ENCODE assay signal across 26 cellular contexts in genomic region chr13:110354209-110354627, GRCh38. TPM values are rescaled to one million over a fixed set of nuclear protein-coding genes. Genes with fewer than 3 reads are reported as not detected.
DNase-seq lines count a peak whose midpoint lies in the region; TF ChIP-seq lines count a peak whose summit lies in the region.
"Had no signal": no experiment of that assay in that cellular context is flagged by ENCODE, and none has a peak within 500 bp of the region (broad histone marks: within the 10 kb centered on the region; RNA-seq: fewer than 3 reads in every experiment).

No MANE protein-coding gene starts in this region.

- TF ChIP-seq CTCF in esophagus squamous epithelium (IDR thresholded peaks at IDR 0.05) (no peak), nephron progenitor cell (IDR thresholded peaks at IDR 0.05) (no peak), uterus (IDR thresholded peaks at IDR 0.05) (no peak)

- H3K4me3 ChIP-seq in esophagus squamous epithelium (no peak overlapping the region), uterus (no peak overlapping the region)

- H3K36me3 Mint-ChIP-seq in nephron progenitor cell (ENCODE audit: low read depth): peaks cover 26% of the 10 kb centered on the region
- H3K36me3 Mint-ChIP-seq: activated naive CD4-positive, alpha-beta T cell treated with anti-CD3 and anti-CD28 coated beads, Interleukin-2, amount 10 ng/mL, durations not matched to agents 7 days and 5 days; natural killer cell had no signal

- WGBS in esophagus squamous epithelium, 2 donors: 56 to 64% methylated on average over 5 of the region's 5 CpGs

- H3K27ac Mint-ChIP-seq in nephron progenitor cell: peak overlapping the region; percentile 74
- H3K27ac Mint-ChIP-seq: activated CD4-positive, alpha-beta T cell treated with anti-CD3 and anti-CD28 coated beads, Interleukin-2, amount 10 ng/mL, durations not matched to agents 7 days and 5 days; activated naive CD4-positive, alpha-beta T cell treated with anti-CD3 and anti-CD28 coated beads, Interleukin-2, amount 10 ng/mL, durations not matched to agents 7 days and 5 days; activated T-cell treated with anti-CD3 and anti-CD28 coated beads, Interleukin-2, amount 50 U/mL, for 72 hours; CD4-positive, alpha-beta T cell; HFFc6; natural killer cell; type B pancreatic cell had no signal

- H3K27me3 ChIP-seq in esophagus squamous epithelium (no peaks in the 10 kb centered on the region), uterus (no peaks in the 10 kb centered on the region)

- peaks cover 0 to 19% (median 5%) of the 10 kb centered on the region in 3 donors for H3K4me1 ChIP-seq in esophagus squamous epithelium
- H3K4me1 ChIP-seq in uterus: peaks cover 15 to 16% of the 10 kb centered on the region in 2 donors
- H3K4me1 ChIP-seq: parathyroid adenoma had no signal

- no peaks in the 10 kb centered on the region for H3K9me3 ChIP-seq in esophagus squamous epithelium
- no peaks in the 10 kb centered on the region for H3K9me3 ChIP-seq in uterus

- H3K36me3 ChIP-seq in esophagus squamous epithelium (no peaks in the 10 kb centered on the region), uterus (no peaks in the 10 kb centered on the region)

- H3K4me3 Mint-ChIP-seq in nephron progenitor cell: no peak overlapping the region
- H3K4me3 Mint-ChIP-seq: activated CD4-positive, alpha-beta T cell treated with anti-CD3 and anti-CD28 coated beads, Interleukin-2, amount 10 ng/mL, durations not matched to agents 7 days and 5 days; activated naive CD4-positive, alpha-beta T cell treated with anti-CD3 and anti-CD28 coated beads, Interleukin-2, amount 10 ng/mL, durations not matched to agents 7 days and 5 days; activated T-cell treated with anti-CD3 and anti-CD28 coated beads, Interleukin-2, amount 50 U/mL, for 72 hours; CD4-positive, alpha-beta T cell; HFFc6; natural killer cell; type B pancreatic cell had no signal

- H3K27ac ChIP-seq in esophagus squamous epithelium: peak overlapping the region in 3 of 4 donors; percentile 45 to 77 (median 54)
- H3K27ac ChIP-seq in uterus: peak overlapping the region; percentile 77 to 96
- H3K27ac ChIP-seq: 22Rv1, parathyroid adenoma, RWPE1, VCaP had no signal

- no peak for TF ChIP-seq POLR2A in esophagus squamous epithelium (IDR thresholded peaks at IDR 0.05)
- TF ChIP-seq POLR2A in uterus (IDR thresholded peaks at IDR 0.05): no peak

- intact Hi-C loops in esophagus squamous epithelium (cut with DNase I): no loop called here
- intact Hi-C loops in uterus (cut with DNase I; ENCODE audit: low total_unique reads): no loop called here

- no peaks in the 10 kb centered on the region for H3K9me3 Mint-ChIP-seq in nephron progenitor cell
- H3K9me3 Mint-ChIP-seq: activated CD4-positive, alpha-beta T cell treated with anti-CD3 and anti-CD28 coated beads, Interleukin-2, amount 10 ng/mL, durations not matched to agents 7 days and 5 days; activated naive CD4-positive, alpha-beta T cell treated with anti-CD3 and anti-CD28 coated beads, Interleukin-2, amount 10 ng/mL, durations not matched to agents 7 days and 5 days; activated T-cell treated with anti-CD3 and anti-CD28 coated beads, Interleukin-2, amount 50 U/mL, for 72 hours; CD4-positive, alpha-beta T cell; HFFc6; natural killer cell; type B pancreatic cell had no signal

- peaks cover 3% of the 10 kb centered on the region for H3K27me3 Mint-ChIP-seq in nephron progenitor cell (ENCODE audit: low read depth, poor library complexity)
- H3K27me3 Mint-ChIP-seq: type B pancreatic cell had no signal

- peaks cover 38% of the 10 kb centered on the region for H3K4me1 Mint-ChIP-seq in nephron progenitor cell
- H3K4me1 Mint-ChIP-seq: activated CD4-positive, alpha-beta T cell treated with anti-CD3 and anti-CD28 coated beads, Interleukin-2, amount 10 ng/mL, durations not matched to agents 7 days and 5 days; activated naive CD4-positive, alpha-beta T cell treated with anti-CD3 and anti-CD28 coated beads, Interleukin-2, amount 10 ng/mL, durations not matched to agents 7 days and 5 days; natural killer cell had no signal

- peak; percentile 17 for DNase-seq in DMS79 treated with DMSO at 0.1 percent for 48 hours (lab: John Stamatoyannopoulos, UW)
- DNase-seq in DMS79 (lab: John Stamatoyannopoulos, UW): no peak
- no peak for DNase-seq in esophagus squamous epithelium (lab: John Stamatoyannopoulos, UW)
- no peak for DNase-seq in nephron progenitor cell
- no peak for DNase-seq in uterus
- DNase-seq in NCI-H1105 (lab: John Stamatoyannopoulos, UW): no peak
- DNase-seq in HuH-7.5 (ENCODE audit: low spot score): no peak
- DNase-seq in 8988T: no peak
- DNase-seq: activated CD4-positive, alpha-beta T cell treated with anti-CD3 and anti-CD28 coated beads, Interleukin-2, amount 10 ng/mL, durations not matched to agents 7 days and 5 days; activated naive CD4-positive, alpha-beta T cell treated with anti-CD3 and anti-CD28 coated beads, Interleukin-2, amount 10 ng/mL, durations not matched to agents 7 days and 5 days; activated T-cell treated with anti-CD3 and anti-CD28 coated beads, Interleukin-2, amount 50 U/mL, for 72 hours; amygdala; CD4-positive, alpha-beta T cell; glutamatergic neuron; HFFc6; mammary epithelial cell; MM.1S; natural killer cell; NCI-H1436 treated with DMSO at 0.1 percent for 48 hours; right cardiac atrium; stimulated activated naive CD8-positive, alpha-beta T cell treated with anti-CD3 and anti-CD28 coated beads, Interleukin-15, Interleukin-2, amounts not matched to agents 100 U/mL and 50 U/mL, for 24 hours had no signal

RNA-seq across cellular contexts. Expression of gene COL4A2, which starts 47.1 kb away (rescaled TPM):
- total RNA-seq in esophagus squamous epithelium (100 to 1,000 TPM in 1 of 4 donors, 10 to 100 TPM in 3; 11.9 to 102 (median 43.5) TPM), uterus (100 to 1,000 TPM; 157 to 606 (median 284) TPM)
- total RNA-seq: activated CD4-positive, alpha-beta T cell treated with anti-CD3 and anti-CD28 coated beads, Interleukin-2, amount 10 ng/mL, durations not matched to agents 7 days and 5 days; activated T-cell treated with anti-CD3 and anti-CD28 coated beads, Interleukin-2, amount 50 U/mL, for 72 hours; CD4-positive, alpha-beta T cell; natural killer cell had no signal

RNA-seq across cellular contexts. Expression of gene COL4A1, which starts 47.3 kb away (rescaled TPM):
- total RNA-seq in esophagus squamous epithelium (10 to 100 TPM in 3 of 4 donors, 1 to 10 TPM in 1; 8.9 to 97.1 (median 40.2) TPM), uterus (100 to 1,000 TPM; 164 to 737 (median 209) TPM)
- total RNA-seq: natural killer cell had no signal
